9 cellular contexts compared by ENCODE assay signal in the genomic region with DNA sequence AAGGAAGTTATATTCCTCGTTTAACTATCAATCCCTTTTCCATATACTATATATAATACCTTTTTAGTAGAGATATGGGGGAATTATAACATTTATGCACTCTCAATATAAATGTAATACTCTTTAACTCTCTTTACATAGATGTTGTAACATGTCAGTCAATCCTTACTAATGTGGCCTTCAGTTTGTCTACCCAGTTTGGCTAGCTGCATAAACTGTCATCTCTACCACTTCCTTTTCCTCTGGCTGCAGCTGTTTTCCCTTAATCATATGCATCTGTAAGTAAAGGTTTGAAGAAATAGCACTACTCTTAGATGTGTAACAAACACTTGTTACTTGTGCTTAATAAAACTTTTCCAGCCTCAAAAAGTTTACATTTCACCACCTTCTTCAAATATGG. TPM values are rescaled to one million over a fixed set of nuclear protein-coding genes. Genes with fewer than 3 reads are reported as not detected.
DNase-seq lines count a peak whose midpoint lies in the region; ATAC-seq and TF ChIP-seq lines count a peak whose summit lies in the region.
"Had no signal": no experiment of that assay in that cellular context is flagged by ENCODE, and none has a peak within 500 bp of the region (broad histone marks: within the 10 kb centered on the region; RNA-seq: fewer than 3 reads in every experiment).

No MANE protein-coding gene starts in this region.

- peaks cover 75% of the 10 kb centered on the region for H3K4me1 Mint-ChIP-seq in activated T-cell treated with anti-CD3 and anti-CD28 coated beads, Interleukin-2, amount 50 U/mL, for 24 hours (ENCODE audit: low read depth)

- peaks cover 3% of the 10 kb centered on the region for H3K36me3 Mint-ChIP-seq in activated T-cell treated with anti-CD3 and anti-CD28 coated beads, Interleukin-2, amount 50 U/mL, for 24 hours (ENCODE audit: low read depth)

- peaks cover 11% of the 10 kb centered on the region for H3K4me1 ChIP-seq in mucosa of descending colon (ENCODE audit: low read depth)

- no peaks in the 10 kb centered on the region for H3K36me3 ChIP-seq in mucosa of descending colon (ENCODE audit: low read depth)

- H3K27ac Mint-ChIP-seq in activated T-cell treated with anti-CD3 and anti-CD28 coated beads, Interleukin-2, amount 50 U/mL, for 24 hours, result no peak overlapping the region

- H3K27me3 Mint-ChIP-seq in activated T-cell treated with anti-CD3 and anti-CD28 coated beads, Interleukin-2, amount 50 U/mL, for 24 hours, result no peaks in the 10 kb centered on the region

- no peak for TF ChIP-seq CTCF in mucosa of descending colon (IDR thresholded peaks at IDR 0.05)

- intact Hi-C loops in mucosa of descending colon (cut with DNase I, micrococcal nuclease), result no loop called here

- H3K9me3 ChIP-seq in mucosa of descending colon, result no peaks in the 10 kb centered on the region

- no peaks in the 10 kb centered on the region for H3K9me3 Mint-ChIP-seq in activated T-cell treated with anti-CD3 and anti-CD28 coated beads, Interleukin-2, amount 50 U/mL, for 24 hours

- no peak overlapping the region for H3K4me3 ChIP-seq in mucosa of descending colon

- ATAC-seq in GM18868 (IDR thresholded peaks at IDR 0.05; ENCODE audit: unreplicated experiment) (peak; percentile 65), HG02642 (IDR thresholded peaks at IDR 0.05; ENCODE audit: poor library complexity, unreplicated experiment) (peak; percentile 58), mucosa of descending colon (peak; percentile 54)
- ATAC-seq: Panc1 had no signal

- DNase-seq in NAMALWA (ENCODE audit: low spot score) (peak; percentile 81), mucosa of descending colon (no peak), superior temporal gyrus (ENCODE audit: extremely low spot score) (no peak), middle frontal gyrus (ENCODE audit: extremely low spot score, low spot score) (no peak), NCI-H774 (lab: John Stamatoyannopoulos, UW) (no peak)
- no peak for DNase-seq in activated T-cell treated with anti-CD3 and anti-CD28 coated beads, Interleukin-2, amount 50 U/mL, for 24 hours

- H3K4me3 Mint-ChIP-seq in activated T-cell treated with anti-CD3 and anti-CD28 coated beads, Interleukin-2, amount 50 U/mL, for 24 hours, result no peak overlapping the region

RNA-seq across cellular contexts. Expression of a gene that starts 13.4 kb away (rescaled TPM):
- 10 to 100 TPM; 21.2 to 34.7 (median 23.7) TPM for total RNA-seq in mucosa of descending colon

RNA-seq across cellular contexts. Expression of a gene that starts 13.9 kb away (rescaled TPM):
- 10 to 100 TPM; 12.6 to 17.0 (median 12.8) TPM for total RNA-seq in mucosa of descending colon
